8 cellular contexts compared by ENCODE assay signal in the genomic region with DNA sequence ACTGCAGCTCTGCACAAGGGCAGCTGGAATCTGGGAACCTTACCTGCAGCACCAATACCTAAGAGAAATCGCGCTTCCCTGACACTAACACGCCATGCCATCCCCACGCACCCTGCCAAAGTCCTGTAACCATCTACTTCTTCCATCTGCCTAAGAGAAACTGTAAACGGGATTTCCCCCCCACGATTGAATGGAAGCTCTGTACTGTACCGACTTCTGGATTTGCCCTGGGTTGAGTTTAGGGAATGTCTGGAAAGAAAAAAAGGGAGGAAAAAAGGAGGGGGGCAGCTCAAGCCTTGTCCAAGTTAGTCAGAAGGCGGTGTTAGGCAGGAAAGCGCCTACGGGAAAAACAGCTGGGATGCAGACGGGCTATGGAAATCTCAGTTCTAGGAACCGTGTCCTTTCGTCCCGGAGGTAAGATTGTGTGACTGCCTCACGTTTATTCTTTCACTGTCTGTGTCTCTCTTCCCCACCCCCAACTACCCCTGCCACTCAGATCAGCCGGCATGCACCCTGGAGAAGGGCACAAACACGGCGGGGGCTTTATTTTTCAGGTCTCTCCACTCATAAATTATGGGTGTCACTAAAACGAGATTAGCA.
DNase-seq lines count a peak whose midpoint lies in the region; ATAC-seq and TF ChIP-seq lines count a peak whose summit lies in the region.

No MANE protein-coding gene starts in this region.

- TF ChIP-seq EP300 in Ishikawa (IDR thresholded peaks at IDR 0.05; ENCODE audit: borderline replicate concordance) = no peak

- peak; percentile 8 for DNase-seq in dermis blood vessel endothelial cell
- DNase-seq in mucosa of descending colon = no peak
- no peak for DNase-seq in activated T-helper 2 cell treated with anti-CD3 and anti-CD28 coated beads, Interferon-gamma antibody, Interleukin-2, Interleukin-4, amounts not matched to agents 10 μg/mL and 5 μg/mL and 100 μg/mL, durations not matched to agents 14 hours and 24 hours and 36 hours (ENCODE audit: low spot score)

- H3K4me3 Mint-ChIP-seq in activated T-helper 2 cell treated with anti-CD3 and anti-CD28 coated beads, Interferon-gamma antibody, Interleukin-2, Interleukin-4, amounts not matched to agents 10 μg/mL and 5 μg/mL and 100 μg/mL, durations not matched to agents 14 hours and 24 hours and 36 hours (ENCODE audit: low read depth) = no peak overlapping the region

- no peaks in the 10 kb centered on the region for H3K9me3 Mint-ChIP-seq in activated T-helper 2 cell treated with anti-CD3 and anti-CD28 coated beads, Interferon-gamma antibody, Interleukin-2, Interleukin-4, amounts not matched to agents 10 μg/mL and 5 μg/mL and 100 μg/mL, durations not matched to agents 14 hours and 24 hours and 36 hours

- TF ChIP-seq RAD21 in Ishikawa (IDR thresholded peaks at IDR 0.05; ENCODE audit: low read depth) = no peak

- peaks cover 14% of the 10 kb centered on the region for H3K9me3 ChIP-seq in BLaER1
- no peaks in the 10 kb centered on the region for H3K9me3 ChIP-seq in mucosa of descending colon

- H3K36me3 Mint-ChIP-seq in activated T-helper 2 cell treated with anti-CD3 and anti-CD28 coated beads, Interferon-gamma antibody, Interleukin-2, Interleukin-4, amounts not matched to agents 10 μg/mL and 5 μg/mL and 100 μg/mL, durations not matched to agents 14 hours and 24 hours and 36 hours (ENCODE audit: low read depth) = no peaks in the 10 kb centered on the region

- peaks cover 17% of the 10 kb centered on the region for H3K4me1 Mint-ChIP-seq in activated T-helper 2 cell treated with anti-CD3 and anti-CD28 coated beads, Interferon-gamma antibody, Interleukin-2, Interleukin-4, amounts not matched to agents 10 μg/mL and 5 μg/mL and 100 μg/mL, durations not matched to agents 14 hours and 24 hours and 36 hours (ENCODE audit: low read depth)

- intact Hi-C loops in mucosa of descending colon (cut with DNase I, micrococcal nuclease) = no loop called here
- intact Hi-C loops in activated T-helper 2 cell treated with anti-CD3 and anti-CD28 coated beads, Interferon-gamma antibody, Interleukin-2, Interleukin-4, amounts not matched to agents 10 μg/mL and 5 μg/mL and 100 μg/mL, durations not matched to agents 14 hours and 24 hours and 36 hours (cut with micrococcal nuclease) = loop anchor here (1.0 to 5.0 kb wide), 4 partner anchors 8 to 1109 kb away; no protein-coding TSS in a partner anchor

- H3K4me3 ChIP-seq in BLaER1 (peak overlapping the region; percentile 53), mucosa of descending colon (no peak overlapping the region)

- H4K20me1 ChIP-seq in BLaER1 = peaks cover 75% of the 10 kb centered on the region

- peaks cover 39% of the 10 kb centered on the region for H3K27me3 Mint-ChIP-seq in activated T-helper 2 cell treated with anti-CD3 and anti-CD28 coated beads, Interferon-gamma antibody, Interleukin-2, Interleukin-4, amounts not matched to agents 10 μg/mL and 5 μg/mL and 100 μg/mL, durations not matched to agents 14 hours and 24 hours and 36 hours (ENCODE audit: low read depth)

- H3K36me3 ChIP-seq in BLaER1 (no peaks in the 10 kb centered on the region), mucosa of descending colon (ENCODE audit: low read depth) (no peaks in the 10 kb centered on the region)

- no peak overlapping the region for H3K9ac ChIP-seq in BLaER1

- peaks cover 13% of the 10 kb centered on the region for H3K4me1 ChIP-seq in BLaER1
- peaks cover 18% of the 10 kb centered on the region for H3K4me1 ChIP-seq in mucosa of descending colon (ENCODE audit: low read depth)

- peak overlapping the region; percentile 79 for H3K4me2 ChIP-seq in BLaER1

- no peak for TF ChIP-seq CTCF in mucosa of descending colon (IDR thresholded peaks at IDR 0.05)

- H3K27me3 ChIP-seq in BLaER1 = peaks cover 82% of the 10 kb centered on the region

- H3K27ac Mint-ChIP-seq in activated T-helper 2 cell treated with anti-CD3 and anti-CD28 coated beads, Interferon-gamma antibody, Interleukin-2, Interleukin-4, amounts not matched to agents 10 μg/mL and 5 μg/mL and 100 μg/mL, durations not matched to agents 14 hours and 24 hours and 36 hours = no peak overlapping the region

- no peak overlapping the region for H3K27ac ChIP-seq in BLaER1

- ATAC-seq in mucosa of descending colon (peak; percentile 27), HG03521 (IDR thresholded peaks at IDR 0.05; ENCODE audit: unreplicated experiment) (no peak), GM18867 (IDR thresholded peaks at IDR 0.05; ENCODE audit: unreplicated experiment) (no peak)
- no peak for ATAC-seq in activated CD4-positive, CD25-positive, alpha-beta regulatory T cell treated with anti-CD3 and anti-CD28 coated beads, Interleukin-2, amount 50 U/mL, for 24 hours

TF ChIP-seq in Ishikawa, 13 proteins besides CTCF, POLR2A, EP300 and RAD21:
- peak; percentile 44; the same call in 1 of the 2 replicates for TF ChIP-seq ZBTB7A (IDR thresholded peaks at IDR 0.05; ENCODE audit: low read depth)
- no peak for TF ChIP-seq EGR1 (IDR thresholded peaks at IDR 0.05)
- TF ChIP-seq TEAD4 (IDR thresholded peaks at IDR 0.05) = no peak
- TF ChIP-seq, protein P1, sequence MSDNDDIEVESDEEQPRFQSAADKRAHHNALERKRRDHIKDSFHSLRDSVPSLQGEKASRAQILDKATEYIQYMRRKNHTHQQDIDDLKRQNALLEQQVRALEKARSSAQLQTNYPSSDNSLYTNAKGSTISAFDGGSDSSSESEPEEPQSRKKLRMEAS (IDR thresholded peaks at IDR 0.05) = no peak
- peak; percentile 4; the same call in 1 of the 2 replicates for TF ChIP-seq TCF12 (IDR thresholded peaks at IDR 0.05; ENCODE audit: low read depth)
- TF ChIP-seq TAF1 (IDR thresholded peaks at IDR 0.05; ENCODE audit: low read depth) = no peak
- no peak for TF ChIP-seq YY1 (IDR thresholded peaks at IDR 0.05; ENCODE audit: low read depth)
- no peak for TF ChIP-seq FOXM1 (IDR thresholded peaks at IDR 0.05; ENCODE audit: borderline replicate concordance, low read depth)
TF ChIP-seq in Ishikawa: peak in this region for 2.
